In the genomic region with DNA sequence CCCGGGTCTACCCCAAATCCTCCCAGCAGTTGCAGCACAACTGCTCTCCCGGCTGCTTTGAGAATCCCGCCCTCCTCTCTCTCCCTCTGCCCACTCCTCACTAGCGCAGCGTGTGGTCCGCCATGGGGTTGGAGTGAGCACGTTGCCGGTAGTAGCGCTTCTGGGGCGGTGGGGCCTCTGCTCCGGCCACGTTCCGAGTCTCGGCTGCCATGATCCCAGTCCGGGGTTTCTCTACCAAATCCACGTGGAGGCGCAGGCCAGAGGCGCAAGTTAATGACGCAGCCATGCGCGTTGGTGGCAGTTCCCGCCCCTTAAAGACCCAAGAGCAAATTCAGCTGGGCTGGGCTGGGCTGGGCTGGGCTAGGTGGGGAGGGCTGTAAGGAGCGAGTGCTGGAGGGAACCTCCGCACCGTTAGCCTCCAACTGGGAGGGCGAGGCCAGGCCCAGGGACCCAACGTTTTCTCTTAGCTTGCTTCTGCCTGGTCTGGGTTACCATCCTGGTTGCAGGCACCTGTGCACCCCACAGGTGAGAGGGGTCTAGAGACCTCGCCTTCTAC, we compare ENCODE assay signal across 1 cellular context.
TF ChIP-seq lines count a peak whose summit lies in the region.

METTL1 (minus strand) TSS at position 233 of the 556 bp plus-strand sequence; CDS start at position 211, 22 bp downstream.

TF ChIP-seq in HepG2, 621 proteins besides CTCF, POLR2A, EP300 and RAD21 (continued from another document and continues in another):
- TF ChIP-seq, protein P1, sequence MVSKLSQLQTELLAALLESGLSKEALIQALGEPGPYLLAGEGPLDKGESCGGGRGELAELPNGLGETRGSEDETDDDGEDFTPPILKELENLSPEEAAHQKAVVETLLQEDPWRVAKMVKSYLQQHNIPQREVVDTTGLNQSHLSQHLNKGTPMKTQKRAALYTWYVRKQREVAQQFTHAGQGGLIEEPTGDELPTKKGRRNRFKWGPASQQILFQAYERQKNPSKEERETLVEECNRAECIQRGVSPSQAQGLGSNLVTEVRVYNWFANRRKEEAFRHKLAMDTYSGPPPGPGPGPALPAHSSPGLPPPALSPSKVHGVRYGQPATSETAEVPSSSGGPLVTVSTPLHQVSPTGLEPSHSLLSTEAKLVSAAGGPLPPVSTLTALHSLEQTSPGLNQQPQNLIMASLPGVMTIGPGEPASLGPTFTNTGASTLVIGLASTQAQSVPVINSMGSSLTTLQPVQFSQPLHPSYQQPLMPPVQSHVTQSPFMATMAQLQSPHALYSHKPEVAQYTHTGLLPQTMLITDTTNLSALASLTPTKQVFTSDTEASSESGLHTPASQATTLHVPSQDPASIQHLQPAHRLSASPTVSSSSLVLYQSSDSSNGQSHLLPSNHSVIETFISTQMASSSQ (IDR thresholded peaks at IDR 0.05; ENCODE audit: low read depth): no peak
- TF ChIP-seq, protein P1 (CRISPR knock-in tag; IDR thresholded peaks at IDR 0.05; ENCODE audit: borderline replicate concordance): peak; percentile 84
- peak; percentile 84 for TF ChIP-seq IKZF4 (CRISPR knock-in tag; IDR thresholded peaks at IDR 0.05; ENCODE audit: borderline replicate concordance, low read depth, not compliant biosample characterization)
- TF ChIP-seq NCOA5 (CRISPR knock-in tag; IDR thresholded peaks at IDR 0.05): no peak
- no peak for TF ChIP-seq TBL1XR1 (IDR thresholded peaks at IDR 0.05; ENCODE audit: borderline replicate concordance, low read length, partially characterized antibody)
- TF ChIP-seq ZBTB25 (CRISPR knock-in tag; IDR thresholded peaks at IDR 0.05): peak; percentile 84
- peak; percentile 92; the same call in 1 of the 2 replicates for TF ChIP-seq ZNF34 (CRISPR knock-in tag; IDR thresholded peaks at IDR 0.05; ENCODE audit: borderline replicate concordance)
- TF ChIP-seq BRD4 (CRISPR knock-in tag; IDR thresholded peaks at IDR 0.05): no peak
- TF ChIP-seq, protein P2, sequence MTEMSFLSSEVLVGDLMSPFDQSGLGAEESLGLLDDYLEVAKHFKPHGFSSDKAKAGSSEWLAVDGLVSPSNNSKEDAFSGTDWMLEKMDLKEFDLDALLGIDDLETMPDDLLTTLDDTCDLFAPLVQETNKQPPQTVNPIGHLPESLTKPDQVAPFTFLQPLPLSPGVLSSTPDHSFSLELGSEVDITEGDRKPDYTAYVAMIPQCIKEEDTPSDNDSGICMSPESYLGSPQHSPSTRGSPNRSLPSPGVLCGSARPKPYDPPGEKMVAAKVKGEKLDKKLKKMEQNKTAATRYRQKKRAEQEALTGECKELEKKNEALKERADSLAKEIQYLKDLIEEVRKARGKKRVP (CRISPR knock-in tag; IDR thresholded peaks at IDR 0.05): peak in 1 of 2 experiments; percentile 72; a peak in 2 of 4 replicates
- TF ChIP-seq KDM5B (CRISPR knock-in tag; IDR thresholded peaks at IDR 0.05; ENCODE audit: borderline replicate concordance): peak; percentile 85
- TF ChIP-seq TAF1 (CRISPR knock-in tag; IDR thresholded peaks at IDR 0.05): peak; percentile 94
- no peak for TF ChIP-seq KDM1A (CRISPR knock-in tag; IDR thresholded peaks at IDR 0.05)
- TF ChIP-seq ARNTL (CRISPR knock-in tag; IDR thresholded peaks at IDR 0.05): peak; percentile 96
- peak; percentile 83 for TF ChIP-seq TGIF2 (CRISPR knock-in tag; IDR thresholded peaks at IDR 0.05)
- TF ChIP-seq ZBTB2 (CRISPR knock-in tag; IDR thresholded peaks at IDR 0.05; ENCODE audit: low read depth): no peak; the same call in 1 of the 2 replicates
- TF ChIP-seq ZNF354B (CRISPR knock-in tag; IDR thresholded peaks at IDR 0.05): 0 out of 2 replicates have a peak, but pooled peaks have one; percentile 59
- TF ChIP-seq ZNF567 (CRISPR knock-in tag; IDR thresholded peaks at IDR 0.05; ENCODE audit: borderline replicate concordance): no peak; the same call in 1 of the 2 replicates
- 0 out of 2 replicates have a peak, but pooled peaks have one; percentile 71 for TF ChIP-seq CENPBD1 (CRISPR knock-in tag; IDR thresholded peaks at IDR 0.05; ENCODE audit: borderline replicate concordance, low read depth)
- peak; percentile 52; the same call in 1 of the 2 replicates for TF ChIP-seq MIER2 (CRISPR knock-in tag; IDR thresholded peaks at IDR 0.05)
- peak; percentile 78 for TF ChIP-seq TOPORS (CRISPR knock-in tag; IDR thresholded peaks at IDR 0.05)
- peak; percentile 96 for TF ChIP-seq BORCS8-MEF2B (CRISPR knock-in tag; IDR thresholded peaks at IDR 0.05)
- TF ChIP-seq ZNF644 (CRISPR knock-in tag; IDR thresholded peaks at IDR 0.05; ENCODE audit: low read depth): 0 out of 2 replicates have a peak, but pooled peaks have one; percentile 33
- peak; percentile 60; the same call in 1 of the 2 replicates for TF ChIP-seq ZNF510 (CRISPR knock-in tag; IDR thresholded peaks at IDR 0.05; ENCODE audit: low read depth)
- no peak for TF ChIP-seq GABPA (IDR thresholded peaks at IDR 0.05; ENCODE audit: low read depth, low read length)
- TF ChIP-seq GABPA (CRISPR knock-in tag; IDR thresholded peaks at IDR 0.05; ENCODE audit: low read depth): peak; percentile 67
- TF ChIP-seq NFYC (CRISPR knock-in tag; IDR thresholded peaks at IDR 0.05): peak; percentile 15; the same call in 1 of the 2 replicates
- TF ChIP-seq ZNF512 (CRISPR knock-in tag; IDR thresholded peaks at IDR 0.05): no peak
- no peak for TF ChIP-seq ZNF496 (CRISPR knock-in tag; IDR thresholded peaks at IDR 0.05; ENCODE audit: insufficient replicate concordance)
- TF ChIP-seq, protein P3, sequence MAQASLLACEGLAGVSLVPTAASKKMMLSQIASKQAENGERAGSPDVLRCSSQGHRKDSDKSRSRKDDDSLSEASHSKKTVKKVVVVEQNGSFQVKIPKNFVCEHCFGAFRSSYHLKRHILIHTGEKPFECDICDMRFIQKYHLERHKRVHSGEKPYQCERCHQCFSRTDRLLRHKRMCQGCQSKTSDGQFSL (CRISPR knock-in tag; IDR thresholded peaks at IDR 0.05): no peak
- TF ChIP-seq MAFG (CRISPR knock-in tag; IDR thresholded peaks at IDR 0.05): no peak
- TF ChIP-seq, protein P4, sequence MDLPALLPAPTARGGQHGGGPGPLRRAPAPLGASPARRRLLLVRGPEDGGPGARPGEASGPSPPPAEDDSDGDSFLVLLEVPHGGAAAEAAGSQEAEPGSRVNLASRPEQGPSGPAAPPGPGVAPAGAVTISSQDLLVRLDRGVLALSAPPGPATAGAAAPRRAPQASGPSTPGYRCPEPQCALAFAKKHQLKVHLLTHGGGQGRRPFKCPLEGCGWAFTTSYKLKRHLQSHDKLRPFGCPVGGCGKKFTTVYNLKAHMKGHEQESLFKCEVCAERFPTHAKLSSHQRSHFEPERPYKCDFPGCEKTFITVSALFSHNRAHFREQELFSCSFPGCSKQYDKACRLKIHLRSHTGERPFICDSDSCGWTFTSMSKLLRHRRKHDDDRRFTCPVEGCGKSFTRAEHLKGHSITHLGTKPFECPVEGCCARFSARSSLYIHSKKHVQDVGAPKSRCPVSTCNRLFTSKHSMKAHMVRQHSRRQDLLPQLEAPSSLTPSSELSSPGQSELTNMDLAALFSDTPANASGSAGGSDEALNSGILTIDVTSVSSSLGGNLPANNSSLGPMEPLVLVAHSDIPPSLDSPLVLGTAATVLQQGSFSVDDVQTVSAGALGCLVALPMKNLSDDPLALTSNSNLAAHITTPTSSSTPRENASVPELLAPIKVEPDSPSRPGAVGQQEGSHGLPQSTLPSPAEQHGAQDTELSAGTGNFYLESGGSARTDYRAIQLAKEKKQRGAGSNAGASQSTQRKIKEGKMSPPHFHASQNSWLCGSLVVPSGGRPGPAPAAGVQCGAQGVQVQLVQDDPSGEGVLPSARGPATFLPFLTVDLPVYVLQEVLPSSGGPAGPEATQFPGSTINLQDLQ (CRISPR knock-in tag; IDR thresholded peaks at IDR 0.05): peak; percentile 94
- no peak for TF ChIP-seq ZNF207 (IDR thresholded peaks at IDR 0.05; ENCODE audit: borderline replicate concordance)
- TF ChIP-seq, protein P5, sequence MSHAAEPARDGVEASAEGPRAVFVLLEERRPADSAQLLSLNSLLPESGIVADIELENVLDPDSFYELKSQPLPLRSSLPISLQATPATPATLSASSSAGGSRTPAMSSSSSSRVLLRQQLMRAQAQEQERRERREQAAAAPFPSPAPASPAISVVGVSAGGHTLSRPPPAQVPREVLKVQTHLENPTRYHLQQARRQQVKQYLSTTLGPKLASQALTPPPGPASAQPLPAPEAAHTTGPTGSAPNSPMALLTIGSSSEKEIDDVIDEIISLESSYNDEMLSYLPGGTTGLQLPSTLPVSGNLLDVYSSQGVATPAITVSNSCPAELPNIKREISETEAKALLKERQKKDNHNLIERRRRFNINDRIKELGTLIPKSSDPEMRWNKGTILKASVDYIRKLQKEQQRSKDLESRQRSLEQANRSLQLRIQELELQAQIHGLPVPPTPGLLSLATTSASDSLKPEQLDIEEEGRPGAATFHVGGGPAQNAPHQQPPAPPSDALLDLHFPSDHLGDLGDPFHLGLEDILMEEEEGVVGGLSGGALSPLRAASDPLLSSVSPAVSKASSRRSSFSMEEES (CRISPR knock-in tag; IDR thresholded peaks at IDR 0.05): peak; percentile 63
- peak; percentile 91 for TF ChIP-seq ZNF556 (CRISPR knock-in tag; IDR thresholded peaks at IDR 0.05; ENCODE audit: borderline replicate concordance)
- 0 out of 2 replicates have a peak, but pooled peaks have one; percentile 77 for TF ChIP-seq ZBTB39 (CRISPR knock-in tag; IDR thresholded peaks at IDR 0.05)
- peak; percentile 82 for TF ChIP-seq XRCC5 (optimal IDR thresholded peaks at IDR 0.05; ENCODE audit: low read length)
- TF ChIP-seq ZKSCAN5 (CRISPR knock-in tag; IDR thresholded peaks at IDR 0.05): no peak
- TF ChIP-seq FOXA1 (IDR thresholded peaks at IDR 0.05): no peak
- no peak for TF ChIP-seq FOXA1 (CRISPR knock-in tag; IDR thresholded peaks at IDR 0.05)
- TF ChIP-seq RCOR2 (CRISPR knock-in tag; IDR thresholded peaks at IDR 0.05): no peak
